ENCODE assay signal across 21 cellular contexts in genomic region chr10:63283093-63283492, GRCh38.
A peak's percentile ranks its signal among the peaks of the same experiment; 100 is the strongest.
DNase-seq lines count a peak whose midpoint lies in the region; ATAC-seq, FAIRE-seq and TF ChIP-seq lines count a peak whose summit lies in the region.
"Had no signal": no experiment of that assay in that cellular context is flagged by ENCODE, and none has a peak within 500 bp of the region (broad histone marks: within the 10 kb centered on the region; RNA-seq: fewer than 3 reads in every experiment).

No MANE protein-coding gene starts in this region.

- H3K36me3 ChIP-seq in HepG2 (replicated peaks in 1 of 2; ENCODE audit: control insufficient read depth in 1 of 2, insufficient read depth in 2 of 2, low read length in 2 of 2) (no peaks in the 10 kb centered on the region; a peak in 1 of 5 replicates), right lobe of liver (no peaks in the 10 kb centered on the region)

- no peak overlapping the region for H2AFZ ChIP-seq in HepG2 (ENCODE audit: low read length)

- H3K27me3 ChIP-seq in HepG2 (ENCODE audit: control insufficient read depth in 1 of 2, insufficient read depth in 2 of 2, low read length in 2 of 2) (no peaks in the 10 kb centered on the region), right lobe of liver (no peaks in the 10 kb centered on the region)

- no peaks in the 10 kb centered on the region for H3K27me3 Mint-ChIP-seq in T-helper 17 cell
- no peaks in the 10 kb centered on the region for H3K27me3 Mint-ChIP-seq in stimulated activated naive B cell treated with anti-CD40 and anti-IgM and Interleukin-4, amounts not matched to agents 10 μg/mL and 1 μg/mL and 100 μg/mL, for 72 hours
- H3K27me3 Mint-ChIP-seq: CD4-positive, alpha-beta memory T cell had no signal

- intact Hi-C loops in HepG2 (cut with micrococcal nuclease; ENCODE audit: unreplicated experiment) (no loop called here), right lobe of liver (cut with DNase I) (no loop called here)

- DNase-seq in HepG2 (ENCODE audit: low spot score) (no peak), right lobe of liver (no peak), T-helper 17 cell (no peak), GM19238 (ENCODE audit: insufficient read length, low spot score) (no peak), UCSD-AML1 (lab: John Stamatoyannopoulos, UW; ENCODE audit: unreplicated experiment) (no peak)
- no peak for DNase-seq in stimulated activated naive B cell treated with anti-CD40 and anti-IgM and Interleukin-4, amounts not matched to agents 10 μg/mL and 1 μg/mL and 100 μg/mL, for 72 hours
- DNase-seq: AML-193; CD4-positive, alpha-beta memory T cell; DMS153; DMS79; GDM1; H9 had no signal

- no peak overlapping the region for H3K4me2 ChIP-seq in HepG2 (ENCODE audit: low read depth, low read length)
- H3K4me2 ChIP-seq: A549, KMS-11 had no signal

- no peak overlapping the region for H3K4me3 Mint-ChIP-seq in T-helper 17 cell
- no peak overlapping the region for H3K4me3 Mint-ChIP-seq in stimulated activated naive B cell treated with anti-CD40 and anti-IgM and Interleukin-4, amounts not matched to agents 10 μg/mL and 1 μg/mL and 100 μg/mL, for 72 hours
- H3K4me3 Mint-ChIP-seq: CD4-positive, alpha-beta memory T cell; H9 had no signal

- peaks cover 12% of the 10 kb centered on the region for H3K4me1 Mint-ChIP-seq in T-helper 17 cell
- peaks cover 16 to 44% of the 10 kb centered on the region in 2 donors for H3K4me1 Mint-ChIP-seq in stimulated activated naive B cell treated with anti-CD40 and anti-IgM and Interleukin-4, amounts not matched to agents 10 μg/mL and 1 μg/mL and 100 μg/mL, for 72 hours

- ATAC-seq in HepG2: no peak
- no peak for ATAC-seq in right lobe of liver
- no peak for ATAC-seq in T-helper 17 cell
- ATAC-seq in stimulated activated naive B cell treated with anti-CD40 and anti-IgM and Interleukin-4, amounts not matched to agents 10 μg/mL and 1 μg/mL and 100 μg/mL, for 72 hours (replicated peaks): peak; percentile 41 to 48
- ATAC-seq in HG03159 (IDR thresholded peaks at IDR 0.05; ENCODE audit: unreplicated experiment): no peak
- ATAC-seq: A549 had no signal

- in situ Hi-C loops in HepG2 (cut with HindIII; ENCODE audit: extremely low pct_ligation_motif_present, low pct_unique_long_range_greater_than_20kb): no loop called here

- no peaks in the 10 kb centered on the region for H3K9me3 ChIP-seq in HepG2 (ENCODE audit: low read length)
- H3K9me3 ChIP-seq in right lobe of liver: no peaks in the 10 kb centered on the region
- no peaks in the 10 kb centered on the region for H3K9me3 ChIP-seq in T-helper 17 cell (ENCODE audit: control insufficient read depth, low read length, poor library complexity, severe bottlenecking)
- H3K9me3 ChIP-seq: A549 had no signal

- no peak for TF ChIP-seq RAD21 in HepG2 (CRISPR knock-in tag; IDR thresholded peaks at IDR 0.05)

- no peak overlapping the region for H3K9ac ChIP-seq in HepG2 (ENCODE audit: insufficient read depth, low read depth, low read length)
- H3K9ac ChIP-seq: KMS-11 had no signal

- no peaks in the 10 kb centered on the region; the same call in 1 of the 2 replicates for H4K20me1 ChIP-seq in HepG2 (ENCODE audit: insufficient read depth, low read length)

- no peaks in the 10 kb centered on the region for H3K36me3 Mint-ChIP-seq in T-helper 17 cell (ENCODE audit: low read depth)
- H3K36me3 Mint-ChIP-seq in stimulated activated naive B cell treated with anti-CD40 and anti-IgM and Interleukin-4, amounts not matched to agents 10 μg/mL and 1 μg/mL and 100 μg/mL, for 72 hours: peaks cover 5% of the 10 kb centered on the region in 2 donors
- H3K36me3 Mint-ChIP-seq: CD4-positive, alpha-beta memory T cell had no signal

- CTCF ChIA-PET in HepG2 (lab: Yijun Ruan, JAX; ENCODE audit: low intra/inter-chr PET ratio, low total read pairs): no interaction called here

- TF ChIP-seq EP300 in HepG2 (IDR thresholded peaks at IDR 0.05; ENCODE audit: low read depth in 2 of 2, low read length in 2 of 2): no peak
- no peak for TF ChIP-seq EP300 in HepG2 (CRISPR knock-in tag; IDR thresholded peaks at IDR 0.05; ENCODE audit: borderline replicate concordance)

- POLR2A ChIA-PET in HepG2 (lab: Yijun Ruan, JAX): interaction anchor here (0.6 to 2.5 kb wide), 2 partner anchors 14 to 150 kb away, joined by 4 to 9 read pairs; partner anchors contain the start of gene NRBF2

- peaks cover 0 to 3% of the 10 kb centered on the region in 2 donors for H3K9me3 Mint-ChIP-seq in stimulated activated naive B cell treated with anti-CD40 and anti-IgM and Interleukin-4, amounts not matched to agents 10 μg/mL and 1 μg/mL and 100 μg/mL, for 72 hours
- H3K9me3 Mint-ChIP-seq: CD4-positive, alpha-beta memory T cell; H9 had no signal

- BruUV-seq in HepG2 (replicated peaks; lab: Mats Ljungman, UMichigan): no TSS peak

- H3K4me3 ChIP-seq in HepG2 (replicated peaks in 1 of 3; ENCODE audit: insufficient read depth in 1 of 3, low read depth in 2 of 3, low read length in 3 of 3) (no peak overlapping the region), right lobe of liver (no peak overlapping the region)
- H3K4me3 ChIP-seq: A549 had no signal

- TF ChIP-seq CTCF in HepG2 (CRISPR knock-in tag; IDR thresholded peaks at IDR 0.05): no peak
- no peak for TF ChIP-seq CTCF in right lobe of liver (IDR thresholded peaks at IDR 0.05)

- H3K27ac Mint-ChIP-seq in T-helper 17 cell: peak overlapping the region; percentile 32
- no peak overlapping the region for H3K27ac Mint-ChIP-seq in stimulated activated naive B cell treated with anti-CD40 and anti-IgM and Interleukin-4, amounts not matched to agents 10 μg/mL and 1 μg/mL and 100 μg/mL, for 72 hours
- H3K27ac Mint-ChIP-seq: H9 had no signal

- peaks cover 38% of the 10 kb centered on the region for H3K79me2 ChIP-seq in HepG2 (ENCODE audit: insufficient read depth, low read length)

- peaks cover 55% of the 10 kb centered on the region for H3K4me1 ChIP-seq in HepG2 (ENCODE audit: insufficient read depth, low read length)
- H3K4me1 ChIP-seq in right lobe of liver: peaks cover 0 to 24% (median 4%) of the 10 kb centered on the region in 4 donors

- FAIRE-seq in HepG2 (lab: Jason Lieb, UNC): no peak
- FAIRE-seq: A549, GM12892, GM18507, GM19239, H1 had no signal

- H3K27ac ChIP-seq in HepG2 (ENCODE audit: extremely low read length, insufficient read depth, low read length) (peak overlapping the region; percentile 4), right lobe of liver (no peak overlapping the region)
- H3K27ac ChIP-seq: 22Rv1, A549, C4-2B, KMS-11 had no signal

- WGBS in HepG2 (ENCODE audit: low lambda C conversion rate): 94% methylated on average over 2 of the region's 2 CpGs
- WGBS in right lobe of liver (ENCODE audit: insufficient coverage, low coverage, low lambda C conversion rate, missing lambda C conversion rate): 100% methylated on average over 1 of the region's 2 CpGs

- TF ChIP-seq POLR2A in HepG2 (IDR thresholded peaks at IDR 0.05; ENCODE audit: insufficient read depth in 1 of 2, low read depth in 2 of 2, low read length in 2 of 2) (no peak), right lobe of liver (IDR thresholded peaks at IDR 0.05) (no peak)

TF ChIP-seq in HepG2, 621 proteins besides CTCF, POLR2A, EP300 and RAD21:
- TF ChIP-seq ZNF546 (CRISPR knock-in tag; conservative IDR thresholded peaks at IDR 0.05) (no peak), CBX2 (IDR thresholded peaks at IDR 0.05; ENCODE audit: low read depth, low read length) (no peak), CBX2 (CRISPR knock-in tag; IDR thresholded peaks at IDR 0.05; ENCODE audit: low read depth) (no peak), SOX13 (IDR thresholded peaks at IDR 0.05) (no peak), SOX13 (CRISPR knock-in tag; conservative IDR thresholded peaks at IDR 0.05 in 1 of 2, IDR thresholded peaks at IDR 0.05 in 1 of 2) (no peak), ZFYVE20 (CRISPR knock-in tag; IDR thresholded peaks at IDR 0.05; ENCODE audit: borderline replicate concordance, low read depth) (no peak), TBX2 (CRISPR knock-in tag; IDR thresholded peaks at IDR 0.05; ENCODE audit: borderline replicate concordance) (no peak), AKAP8 (CRISPR knock-in tag; IDR thresholded peaks at IDR 0.05) (no peak), ZNF510 (CRISPR knock-in tag; IDR thresholded peaks at IDR 0.05; ENCODE audit: low read depth) (no peak), NRL (CRISPR knock-in tag; IDR thresholded peaks at IDR 0.05; ENCODE audit: borderline replicate concordance) (no peak), ZNF891 (CRISPR knock-in tag; IDR thresholded peaks at IDR 0.05) (no peak), PRMT3 (CRISPR knock-in tag; IDR thresholded peaks at IDR 0.05; ENCODE audit: borderline replicate concordance, low read depth) (no peak)
- TF ChIP-seq, protein P1, sequence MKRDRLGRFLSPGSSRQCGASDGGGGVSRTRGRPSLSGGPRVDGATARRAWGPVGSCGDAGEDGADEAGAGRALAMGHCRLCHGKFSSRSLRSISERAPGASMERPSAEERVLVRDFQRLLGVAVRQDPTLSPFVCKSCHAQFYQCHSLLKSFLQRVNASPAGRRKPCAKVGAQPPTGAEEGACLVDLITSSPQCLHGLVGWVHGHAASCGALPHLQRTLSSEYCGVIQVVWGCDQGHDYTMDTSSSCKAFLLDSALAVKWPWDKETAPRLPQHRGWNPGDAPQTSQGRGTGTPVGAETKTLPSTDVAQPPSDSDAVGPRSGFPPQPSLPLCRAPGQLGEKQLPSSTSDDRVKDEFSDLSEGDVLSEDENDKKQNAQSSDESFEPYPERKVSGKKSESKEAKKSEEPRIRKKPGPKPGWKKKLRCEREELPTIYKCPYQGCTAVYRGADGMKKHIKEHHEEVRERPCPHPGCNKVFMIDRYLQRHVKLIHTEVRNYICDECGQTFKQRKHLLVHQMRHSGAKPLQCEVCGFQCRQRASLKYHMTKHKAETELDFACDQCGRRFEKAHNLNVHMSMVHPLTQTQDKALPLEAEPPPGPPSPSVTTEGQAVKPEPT (CRISPR knock-in tag; IDR thresholded peaks at IDR 0.05; ENCODE audit: low read depth): no peak
TF ChIP-seq in HepG2: peak in this region for 0.

Comparison
In these comparisons a context has a peak if more than half of its experiments do, and no peak if none do; other contexts are left out.
1. ATAC-seq: peak in stimulated activated naive B cell treated with anti-CD40 and anti-IgM and Interleukin-4, amounts not matched to agents 10 μg/mL and 1 μg/mL and 100 μg/mL, for 72 hours (2 of 2); none in HepG2 (single experiment), right lobe of liver (0 of 4), T-helper 17 cell (single experiment) and HG03159 (single experiment).